31 cellular contexts compared by ENCODE assay signal in genomic region chr13:112905086-112905485, GRCh38.
"Had no signal": no experiment of that assay in that cellular context is flagged by ENCODE, and none has a peak within 500 bp of the region (broad histone marks: within the 10 kb centered on the region; RNA-seq: fewer than 3 reads in every experiment).

No MANE protein-coding gene starts in this region.

- H3K4me3 Mint-ChIP-seq: activated naive CD8-positive, alpha-beta T cell treated with anti-CD3 and anti-CD28 coated beads for 36 hours; nephron; stimulated activated memory B cell treated with anti-CD40 and anti-IgM and Interleukin-4, amounts not matched to agents 10 μg/mL and 1 μg/mL and 100 μg/mL, for 72 hours; stimulated activated naive CD8-positive, alpha-beta T cell treated with anti-CD3 and anti-CD28 coated beads, Interleukin-15, amount 100 ng/mL, for 72 hours; T-helper 2 cell treated with Interferon-gamma antibody and Interleukin-4, amounts not matched to agents 5 μg/mL and 100 μg/mL, for 36 hours; type B pancreatic cell had no signal

- H3K4me1 Mint-ChIP-seq: activated naive CD8-positive, alpha-beta T cell treated with anti-CD3 and anti-CD28 coated beads for 36 hours; stimulated activated naive CD8-positive, alpha-beta T cell treated with anti-CD3 and anti-CD28 coated beads, Interleukin-15, amount 100 ng/mL, for 72 hours had no signal

- H3K4me3 ChIP-seq: adrenal gland, ascending aorta, esophagus muscularis mucosa, heart left ventricle, left lung, lower lobe of right lung, ovary, psoas muscle, smooth muscle cell had no signal

- H3K27me3 Mint-ChIP-seq: activated naive CD8-positive, alpha-beta T cell treated with anti-CD3 and anti-CD28 coated beads for 36 hours had no signal

- H3K4me1 ChIP-seq: adrenal gland, ascending aorta, esophagus muscularis mucosa, foreskin keratinocyte, heart left ventricle, left lung, psoas muscle had no signal

- H3K9me3 ChIP-seq: adrenal gland, ascending aorta, lower lobe of right lung, ovary, psoas muscle had no signal

- H3K4me2 ChIP-seq: smooth muscle cell had no signal

- H3K36me3 ChIP-seq: adrenal gland, ascending aorta, esophagus muscularis mucosa, heart left ventricle, left lung, lower lobe of right lung, ovary had no signal

- H3K27ac Mint-ChIP-seq: activated naive CD8-positive, alpha-beta T cell treated with anti-CD3 and anti-CD28 coated beads for 36 hours; stimulated activated memory B cell treated with anti-CD40 and anti-IgM and Interleukin-4, amounts not matched to agents 10 μg/mL and 1 μg/mL and 100 μg/mL, for 72 hours; stimulated activated naive CD8-positive, alpha-beta T cell treated with anti-CD3 and anti-CD28 coated beads, Interleukin-15, amount 100 ng/mL, for 72 hours; T-helper 2 cell treated with Interferon-gamma antibody and Interleukin-4, amounts not matched to agents 5 μg/mL and 100 μg/mL, for 36 hours; type B pancreatic cell had no signal

- H3K36me3 Mint-ChIP-seq: activated naive CD8-positive, alpha-beta T cell treated with anti-CD3 and anti-CD28 coated beads for 36 hours; type B pancreatic cell had no signal

- H3K9me3 Mint-ChIP-seq: T-helper 2 cell treated with Interferon-gamma antibody and Interleukin-4, amounts not matched to agents 5 μg/mL and 100 μg/mL, for 36 hours; type B pancreatic cell had no signal

- DNase-seq: activated CD4-positive, alpha-beta T cell treated with anti-CD3 and anti-CD28 coated beads for 48 hours; activated CD4-positive, alpha-beta T cell treated with anti-CD3 and anti-CD28 coated beads, Interleukin-2, amount 50 U/mL, for 48 hours; activated CD8-positive, alpha-beta memory T cell treated with anti-CD3 and anti-CD28 coated beads for 24 hours; activated effector memory CD4-positive, alpha-beta T cell treated with Interleukin-2 at 50 U/mL for 16 hours; activated naive CD4-positive, alpha-beta T cell treated with Interleukin-2 at 50 U/mL for 16 hours; activated naive CD8-positive, alpha-beta T cell treated with anti-CD3 and anti-CD28 coated beads for 36 hours; caudate nucleus; cortex of kidney; foreskin keratinocyte; heart left ventricle; kidney glomerular epithelial cell; mesendoderm; psoas muscle; stimulated activated CD4-positive, alpha-beta T cell treated with anti-CD3 and anti-CD28 coated beads, Interleukin-1b, Interleukin-23, amount 100 ng/mL, for 48 hours; stimulated activated CD4-positive, alpha-beta T cell treated with anti-CD3 and anti-CD28 coated beads, Interleukin-4, amount 100 ng/mL, for 4 hours; stimulated activated CD8-positive, alpha-beta memory T cell treated with anti-CD3 and anti-CD28 coated beads, Interleukin-4, amount 100 ng/mL, for 48 hours; stimulated activated naive CD8-positive, alpha-beta T cell treated with anti-CD3 and anti-CD28 coated beads, Interleukin-15, amount 100 ng/mL, for 72 hours; substantia nigra; T-helper 1 cell had no signal

- H3K27me3 ChIP-seq: adrenal gland, left lung, ovary had no signal

- ATAC-seq: activated CD4-positive, CD25-positive, alpha-beta regulatory T cell treated with anti-CD3 and anti-CD28 coated beads, Interleukin-2, amount 50 U/mL, for 24 hours; foreskin keratinocyte; heart left ventricle; left lung; lower lobe of right lung; psoas muscle; stimulated activated naive CD8-positive, alpha-beta T cell treated with anti-CD3 and anti-CD28 coated beads, Interleukin-15, amount 100 ng/mL, for 72 hours had no signal

- H3K27ac ChIP-seq: adrenal gland, ascending aorta, esophagus muscularis mucosa, foreskin keratinocyte, heart left ventricle, left lung, lower lobe of right lung, ovary, psoas muscle had no signal
